ENCODE assay signal across 25 cellular contexts in genomic region chr1:101098907-101099306, GRCh38.
"Had no signal": no experiment of that assay in that cellular context is flagged by ENCODE, and none has a peak within 500 bp of the region (broad histone marks: within the 10 kb centered on the region; RNA-seq: fewer than 3 reads in every experiment).

No MANE protein-coding gene starts in this region.

- H3K27ac ChIP-seq: left ventricle myocardium inferior, ovary, right atrium auricular region, right lobe of liver, tibial nerve, upper lobe of left lung, vagina had no signal

- H3K4me1 ChIP-seq: right lobe of liver, vagina had no signal

- ATAC-seq: mucosa of descending colon; naive thymus-derived CD4-positive, alpha-beta T cell; natural killer cell treated with Interleukin-12 subunit alpha and Interleukin-12 subunit beta and Interleukin-15 and Interleukin-18, amount 100 ng/mL, for 72 hours; right lobe of liver; stimulated activated memory B cell treated with anti-CD40 and anti-IgM and Interleukin-4, amounts not matched to agents 10 μg/mL and 1 μg/mL and 100 μg/mL, for 72 hours; stimulated activated naive CD8-positive, alpha-beta T cell treated with anti-CD3 and anti-CD28 coated beads, Interleukin-15, amount 100 ng/mL, for 72 hours had no signal

- H3K4me2 ChIP-seq: smooth muscle cell had no signal

- DNase-seq: hypothalamus; immature natural killer cell; kidney; left ventricle myocardium inferior; midbrain; mucosa of descending colon; naive thymus-derived CD4-positive, alpha-beta T cell; ovary; right lobe of liver; stimulated activated CD4-positive, alpha-beta T cell treated with anti-CD3 and anti-CD28 coated beads, Interleukin-1b, Interleukin-23, amount 100 ng/mL, for 48 hours; stimulated activated CD4-positive, alpha-beta T cell treated with anti-CD3 and anti-CD28 coated beads, Interleukin-2, amount 100 ng/mL, for 48 hours; stimulated activated CD4-positive, alpha-beta T cell treated with anti-CD3 and anti-CD28 coated beads, Interleukin-4, amount 100 ng/mL, for 4 hours; stimulated activated CD8-positive, alpha-beta memory T cell treated with anti-CD3 and anti-CD28 coated beads, Interleukin-4, amount 100 ng/mL, for 48 hours; stimulated activated naive CD4-positive, alpha-beta T cell treated with Interleukin-2 at 50 U/mL for 16 hours; stimulated activated naive CD8-positive, alpha-beta T cell treated with anti-CD3 and anti-CD28 coated beads, Interleukin-15, amount 100 ng/mL, for 72 hours; substantia nigra; upper lobe of left lung had no signal

- H3K36me3 ChIP-seq: left ventricle myocardium inferior, ovary, right atrium auricular region, right lobe of liver, tibial nerve, upper lobe of left lung, vagina had no signal

- FAIRE-seq: islet of Langerhans, kidney had no signal

- H3K9me3 ChIP-seq: left ventricle myocardium inferior, mucosa of descending colon, ovary, right atrium auricular region, right lobe of liver, tibial nerve, upper lobe of left lung, vagina had no signal

- H3K4me3 ChIP-seq: left ventricle myocardium inferior, lung, mucosa of descending colon, ovary, right atrium auricular region, right lobe of liver, smooth muscle cell, tibial nerve, upper lobe of left lung, vagina had no signal

- H3K27me3 ChIP-seq: ovary, right atrium auricular region, right lobe of liver, tibial nerve, upper lobe of left lung, vagina had no signal
